1 cellular context compared by ENCODE assay signal in genomic region chr1:32242341-32242851, GRCh38.
TF ChIP-seq lines count a peak whose summit lies in the region.

No MANE protein-coding gene starts in this region.

TF ChIP-seq in HepG2, 621 proteins besides CTCF, POLR2A, EP300 and RAD21 (continued from another document):
- TF ChIP-seq ZNF512 (CRISPR knock-in tag; IDR thresholded peaks at IDR 0.05) (0 out of 2 replicates have a peak, but pooled peaks have one; percentile 75), ZNF276 (CRISPR knock-in tag; IDR thresholded peaks at IDR 0.05; ENCODE audit: low read depth) (peak; percentile 100), NFE2L2 (IDR thresholded peaks at IDR 0.05; ENCODE audit: low read length) (no peak), ZNF747 (CRISPR knock-in tag; IDR thresholded peaks at IDR 0.05; ENCODE audit: borderline replicate concordance) (no peak), TFAP4 (IDR thresholded peaks at IDR 0.05; ENCODE audit: borderline replicate concordance, low read depth) (peak; percentile 83; the same call in 1 of the 2 replicates), THRA (CRISPR knock-in tag; IDR thresholded peaks at IDR 0.05; ENCODE audit: borderline replicate concordance) (peak; percentile 43; the same call in 1 of the 2 replicates), ZNF350 (CRISPR knock-in tag; IDR thresholded peaks at IDR 0.05; ENCODE audit: borderline replicate concordance, low read depth) (no peak), SAP130 (CRISPR knock-in tag; IDR thresholded peaks at IDR 0.05; ENCODE audit: low read depth) (0 out of 2 replicates have a peak, but pooled peaks have one; percentile 21), STAG1 (CRISPR knock-in tag; IDR thresholded peaks at IDR 0.05) (peak; percentile 31; the same call in 1 of the 2 replicates), ZNF709 (CRISPR knock-in tag; IDR thresholded peaks at IDR 0.05) (no peak)
